ENCODE assay signal across 34 cellular contexts in the genomic region with DNA sequence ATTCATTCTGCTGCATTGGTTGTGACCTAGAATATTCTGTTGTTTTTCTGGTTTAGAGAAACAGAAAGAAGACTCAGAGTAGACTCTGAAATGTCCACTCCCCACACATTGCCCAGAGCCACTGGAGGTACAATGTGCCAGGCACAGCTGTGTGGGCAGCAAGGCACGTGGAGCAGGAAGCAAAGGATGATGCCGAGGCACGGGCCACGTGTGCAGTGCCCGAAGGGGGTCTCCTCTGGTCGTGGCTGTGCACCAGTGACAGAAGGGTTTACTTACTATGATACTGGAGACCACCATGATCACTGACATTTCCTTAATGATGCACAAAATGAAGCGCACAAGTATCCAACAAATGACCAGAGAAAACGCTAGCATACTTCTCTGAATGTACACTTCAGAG.
"Had no signal": no experiment of that assay in that cellular context is flagged by ENCODE, and none has a peak within 500 bp of the region (broad histone marks: within the 10 kb centered on the region; RNA-seq: fewer than 3 reads in every experiment).

No MANE protein-coding gene starts in this region.

- H3K27me3 ChIP-seq: MG63 had no signal

- H3K4me3 ChIP-seq: MG63 had no signal

- H3K36me3 ChIP-seq: MG63 had no signal

- H3K9me3 ChIP-seq: MG63 had no signal

- DNase-seq: Karpas-422, Kasumi-1, MG63, MM.1S, MV-4-11, NCI-H1048, NCI-H1092, NCI-H1092 treated with DMSO at 0.1 percent for 48 hours, NCI-H1105, NCI-H1105 treated with DMSO at 0.1 percent for 48 hours, NCI-H1417, NCI-H1417 treated with DMSO at 0.1 percent for 48 hours, NCI-H1436, NCI-H1436 treated with DMSO at 0.1 percent for 48 hours, NCI-H146, NCI-H1694, NCI-H1694 treated with DMSO at 0.1 percent for 48 hours, NCI-H187, NCI-H187 treated with DMSO at 0.1 percent for 48 hours, NCI-H1930, NCI-H2029, NCI-H2029 treated with DMSO at 0.1 percent for 48 hours, NCI-H2081, NCI-H2081 treated with DMSO at 0.1 percent for 48 hours, NCI-H2107, NCI-H2171, NCI-H2171 treated with DMSO at 0.1 percent for 48 hours, NCI-H2227 treated with DMSO at 0.1 percent for 48 hours, NCI-H226, NCI-H345, NCI-H446, NCI-H446 treated with DMSO at 0.1 percent for 48 hours, NCI-H510A, NCI-H510A treated with DMSO at 0.1 percent for 48 hours had no signal
